ENCODE assay signal across 2 cellular contexts in the genomic region with DNA sequence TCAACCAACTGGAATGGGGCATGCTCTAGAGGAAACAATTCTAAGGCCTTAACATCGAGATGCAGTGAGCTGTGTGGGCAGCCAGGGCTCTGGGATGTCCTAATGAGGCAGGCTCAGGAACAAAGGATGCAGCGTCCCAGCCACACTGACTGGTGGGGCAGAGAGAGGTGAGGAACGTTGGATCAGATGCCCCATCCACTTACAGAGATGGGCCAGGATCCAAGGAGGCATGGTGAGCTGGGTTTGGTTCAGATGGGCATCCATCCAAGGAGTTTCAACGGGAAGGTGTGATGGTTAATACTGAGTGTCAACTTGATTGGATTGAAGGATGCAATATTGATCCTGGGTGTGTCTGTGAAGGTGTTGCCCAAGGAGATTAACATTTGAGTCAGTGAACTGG.
TF ChIP-seq lines count a peak whose summit lies in the region.

No MANE protein-coding gene starts in this region.

TF ChIP-seq in K562, 482 proteins besides CTCF, POLR2A, EP300 and RAD21 (continued from another document and continues in another):
- TF ChIP-seq, protein P1, sequence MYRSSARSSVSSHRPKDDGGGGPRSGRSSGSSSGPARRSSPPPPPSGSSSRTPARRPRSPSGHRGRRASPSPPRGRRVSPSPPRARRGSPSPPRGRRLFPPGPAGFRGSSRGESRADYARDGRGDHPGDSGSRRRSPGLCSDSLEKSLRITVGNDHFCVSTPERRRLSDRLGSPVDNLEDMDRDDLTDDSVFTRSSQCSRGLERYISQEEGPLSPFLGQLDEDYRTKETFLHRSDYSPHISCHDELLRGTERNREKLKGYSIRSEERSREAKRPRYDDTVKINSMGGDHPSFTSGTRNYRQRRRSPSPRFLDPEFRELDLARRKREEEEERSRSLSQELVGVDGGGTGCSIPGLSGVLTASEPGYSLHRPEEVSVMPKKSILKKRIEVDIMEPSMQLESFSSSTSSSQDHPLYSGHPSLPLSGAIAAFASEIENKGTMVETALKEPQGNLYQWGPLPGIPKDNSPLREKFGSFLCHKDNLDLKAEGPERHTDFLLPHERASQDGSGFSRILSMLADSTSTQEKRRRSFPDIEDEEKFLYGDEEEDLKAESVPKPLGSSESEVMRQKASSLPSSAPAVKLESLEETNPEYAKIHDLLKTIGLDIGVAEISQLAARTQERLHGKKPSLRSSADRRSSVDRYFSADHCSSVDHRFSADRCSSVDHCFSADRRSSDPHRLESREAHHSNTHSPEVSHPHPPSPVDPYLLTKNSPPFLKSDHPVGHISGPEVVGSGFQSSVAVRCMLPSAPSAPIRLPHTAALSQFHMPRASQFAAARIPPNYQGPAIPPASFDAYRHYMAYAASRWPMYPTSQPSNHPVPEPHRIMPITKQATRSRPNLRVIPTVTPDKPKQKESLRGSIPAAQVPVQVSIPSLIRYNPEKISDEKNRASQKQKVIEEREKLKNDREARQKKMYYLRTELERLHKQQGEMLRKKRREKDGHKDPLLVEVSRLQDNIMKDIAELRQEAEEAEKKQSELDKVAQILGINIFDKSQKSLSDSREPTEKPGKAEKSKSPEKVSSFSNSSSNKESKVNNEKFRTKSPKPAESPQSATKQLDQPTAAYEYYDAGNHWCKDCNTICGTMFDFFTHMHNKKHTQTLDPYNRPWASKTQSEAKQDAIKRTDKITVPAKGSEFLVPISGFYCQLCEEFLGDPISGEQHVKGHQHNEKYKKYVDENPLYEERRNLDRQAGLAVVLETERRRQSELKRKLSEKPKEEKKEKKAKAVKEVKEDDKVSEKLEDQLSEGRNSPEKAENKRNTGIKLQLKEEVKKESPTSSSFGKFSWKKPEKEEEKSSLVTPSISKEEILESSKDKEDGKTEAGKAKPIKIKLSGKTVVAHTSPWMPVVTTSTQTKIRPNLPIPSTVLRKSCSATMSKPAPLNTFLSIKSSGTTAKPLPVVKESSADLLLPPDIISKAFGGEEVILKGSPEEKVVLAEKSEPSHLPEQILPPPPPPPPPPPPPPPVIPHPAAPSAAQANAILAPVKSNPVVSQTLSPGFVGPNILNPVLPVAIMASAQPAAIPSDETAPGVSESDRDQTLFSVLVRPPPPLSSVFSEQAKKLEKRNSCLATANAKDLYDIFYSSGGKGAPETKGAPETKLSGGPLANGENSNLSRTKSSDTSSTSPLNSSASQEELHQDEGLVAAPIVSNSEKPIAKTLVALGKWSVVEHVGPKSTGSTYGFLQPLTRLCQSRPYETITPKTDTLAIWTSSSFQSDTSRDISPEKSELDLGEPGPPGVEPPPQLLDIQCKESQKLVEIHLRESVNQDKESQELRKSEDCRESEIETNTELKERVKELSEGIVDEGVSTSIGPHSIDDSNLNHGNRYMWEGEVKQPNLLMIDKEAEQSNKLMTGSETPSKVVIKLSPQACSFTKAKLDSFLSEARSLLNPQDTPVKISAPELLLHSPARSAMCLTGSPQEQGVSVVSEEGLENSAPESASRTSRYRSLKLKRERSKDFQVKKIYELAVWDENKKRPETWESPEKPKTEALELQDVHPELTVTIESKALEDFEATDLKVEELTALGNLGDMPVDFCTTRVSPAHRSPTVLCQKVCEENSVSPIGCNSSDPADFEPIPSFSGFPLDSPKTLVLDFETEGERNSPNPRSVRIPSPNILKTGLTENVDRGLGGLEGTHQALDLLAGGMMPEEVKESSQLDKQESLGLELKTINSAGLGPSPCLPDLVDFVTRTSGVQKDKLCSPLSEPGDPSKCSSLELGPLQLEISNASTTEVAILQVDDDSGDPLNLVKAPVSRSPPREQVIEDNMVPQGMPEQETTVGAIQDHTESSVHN (IDR thresholded peaks at IDR 0.05; ENCODE audit: borderline replicate concordance in 1 of 2, low read depth in 1 of 2): no peak
- TF ChIP-seq NR2F6 (CRISPR knock-in tag; IDR thresholded peaks at IDR 0.05): no peak
- no peak for TF ChIP-seq SMAD4 (CRISPR knock-in tag; conservative IDR thresholded peaks at IDR 0.05)
- no peak for TF ChIP-seq FOXK1 (CRISPR knock-in tag; IDR thresholded peaks at IDR 0.05; ENCODE audit: borderline replicate concordance)

TF ChIP-seq in neural cell, 6 proteins besides CTCF, POLR2A, EP300 and RAD21 (continued from another document):
- TF ChIP-seq, protein P2, sequence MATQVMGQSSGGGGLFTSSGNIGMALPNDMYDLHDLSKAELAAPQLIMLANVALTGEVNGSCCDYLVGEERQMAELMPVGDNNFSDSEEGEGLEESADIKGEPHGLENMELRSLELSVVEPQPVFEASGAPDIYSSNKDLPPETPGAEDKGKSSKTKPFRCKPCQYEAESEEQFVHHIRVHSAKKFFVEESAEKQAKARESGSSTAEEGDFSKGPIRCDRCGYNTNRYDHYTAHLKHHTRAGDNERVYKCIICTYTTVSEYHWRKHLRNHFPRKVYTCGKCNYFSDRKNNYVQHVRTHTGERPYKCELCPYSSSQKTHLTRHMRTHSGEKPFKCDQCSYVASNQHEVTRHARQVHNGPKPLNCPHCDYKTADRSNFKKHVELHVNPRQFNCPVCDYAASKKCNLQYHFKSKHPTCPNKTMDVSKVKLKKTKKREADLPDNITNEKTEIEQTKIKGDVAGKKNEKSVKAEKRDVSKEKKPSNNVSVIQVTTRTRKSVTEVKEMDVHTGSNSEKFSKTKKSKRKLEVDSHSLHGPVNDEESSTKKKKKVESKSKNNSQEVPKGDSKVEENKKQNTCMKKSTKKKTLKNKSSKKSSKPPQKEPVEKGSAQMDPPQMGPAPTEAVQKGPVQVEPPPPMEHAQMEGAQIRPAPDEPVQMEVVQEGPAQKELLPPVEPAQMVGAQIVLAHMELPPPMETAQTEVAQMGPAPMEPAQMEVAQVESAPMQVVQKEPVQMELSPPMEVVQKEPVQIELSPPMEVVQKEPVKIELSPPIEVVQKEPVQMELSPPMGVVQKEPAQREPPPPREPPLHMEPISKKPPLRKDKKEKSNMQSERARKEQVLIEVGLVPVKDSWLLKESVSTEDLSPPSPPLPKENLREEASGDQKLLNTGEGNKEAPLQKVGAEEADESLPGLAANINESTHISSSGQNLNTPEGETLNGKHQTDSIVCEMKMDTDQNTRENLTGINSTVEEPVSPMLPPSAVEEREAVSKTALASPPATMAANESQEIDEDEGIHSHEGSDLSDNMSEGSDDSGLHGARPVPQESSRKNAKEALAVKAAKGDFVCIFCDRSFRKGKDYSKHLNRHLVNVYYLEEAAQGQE (IDR thresholded peaks at IDR 0.05; ENCODE audit: borderline replicate concordance): no peak
TF ChIP-seq in neural cell: peak in this region for 0.
